In genomic region chr1:230541306-230541705, GRCh38 we compare ENCODE assay signal across 22 cellular contexts.
"Had no signal": no experiment of that assay in that cellular context is flagged by ENCODE, and none has a peak within 500 bp of the region (broad histone marks: within the 10 kb centered on the region; RNA-seq: fewer than 3 reads in every experiment).

No MANE protein-coding gene starts in this region.

- H3K36me3 Mint-ChIP-seq: memory B cell; mesothelial cell of epicardium; stimulated activated naive B cell treated with anti-CD40 and anti-IgM and Interleukin-4, amounts not matched to agents 10 μg/mL and 1 μg/mL and 100 μg/mL, for 72 hours had no signal

- H3K36me3 ChIP-seq: colonic mucosa, heart right ventricle, left ventricle myocardium inferior, lower lobe of right lung, tibial nerve, upper lobe of right lung, vagina had no signal

- H3K9me3 Mint-ChIP-seq: memory B cell, mesothelial cell of epicardium had no signal

- H3K4me1 ChIP-seq: colonic mucosa, heart right ventricle, left ventricle myocardium inferior, lower lobe of right lung, parathyroid adenoma, testis, tibial nerve, upper lobe of right lung, vagina had no signal

- H3K27me3 ChIP-seq: colonic mucosa, testis, tibial nerve, upper lobe of right lung, vagina had no signal

- H3K27ac ChIP-seq: colonic mucosa, heart right ventricle, left ventricle myocardium inferior, lower lobe of right lung, parathyroid adenoma, testis, tibial nerve, upper lobe of right lung, vagina had no signal

- H3K9ac ChIP-seq: parathyroid adenoma had no signal

- H3K27ac Mint-ChIP-seq: memory B cell; mesothelial cell of epicardium; nephron; stimulated activated naive B cell treated with anti-CD40 and anti-IgM and Interleukin-4, amounts not matched to agents 10 μg/mL and 1 μg/mL and 100 μg/mL, for 72 hours; stimulated activated naive CD8-positive, alpha-beta T cell treated with anti-CD3 and anti-CD28 coated beads, Interleukin-15, amount 100 ng/mL, for 72 hours had no signal

- H3K4me3 Mint-ChIP-seq: memory B cell; mesothelial cell of epicardium; nephron; stimulated activated naive B cell treated with anti-CD40 and anti-IgM and Interleukin-4, amounts not matched to agents 10 μg/mL and 1 μg/mL and 100 μg/mL, for 72 hours; stimulated activated naive CD8-positive, alpha-beta T cell treated with anti-CD3 and anti-CD28 coated beads, Interleukin-15, amount 100 ng/mL, for 72 hours had no signal

- H3K79me2 ChIP-seq: parathyroid adenoma had no signal

- H2AFZ ChIP-seq: parathyroid adenoma had no signal

- FAIRE-seq: frontal cortex had no signal

- H3K4me1 Mint-ChIP-seq: memory B cell; mesothelial cell of epicardium; stimulated activated naive B cell treated with anti-CD40 and anti-IgM and Interleukin-4, amounts not matched to agents 10 μg/mL and 1 μg/mL and 100 μg/mL, for 72 hours; stimulated activated naive CD8-positive, alpha-beta T cell treated with anti-CD3 and anti-CD28 coated beads, Interleukin-15, amount 100 ng/mL, for 72 hours had no signal

- H3K9me3 ChIP-seq: colonic mucosa, heart right ventricle, left ventricle myocardium inferior, lower lobe of right lung, testis, tibial nerve, upper lobe of right lung, vagina had no signal

- H3K4me3 ChIP-seq: colonic mucosa, heart right ventricle, left ventricle myocardium inferior, lower lobe of right lung, testis, tibial nerve, upper lobe of right lung, vagina had no signal

- DNase-seq: colonic mucosa; dermis blood vessel endothelial cell; erythroblast; heart right ventricle; islet precursor cell; left ventricle myocardium inferior; lower lobe of right lung; occipital lobe; stimulated activated CD4-positive, alpha-beta T cell treated with anti-CD3 and anti-CD28 coated beads, Interleukin-2, amount 100 ng/mL, for 24 hours; stimulated activated CD4-positive, alpha-beta T cell treated with anti-CD3 and anti-CD28 coated beads, Interleukin-4, amount 100 ng/mL, for 4 hours; stimulated activated naive B cell treated with anti-CD40 and anti-IgM and Interleukin-4, amounts not matched to agents 10 μg/mL and 1 μg/mL and 100 μg/mL, for 72 hours; testis; upper lobe of right lung had no signal

- ATAC-seq: heart right ventricle; sciatic nerve; stimulated activated naive B cell treated with anti-CD40 and anti-IgM and Interleukin-4, amounts not matched to agents 10 μg/mL and 1 μg/mL and 100 μg/mL, for 72 hours; upper lobe of right lung had no signal
